11 cellular contexts compared by ENCODE assay signal in the genomic region with DNA sequence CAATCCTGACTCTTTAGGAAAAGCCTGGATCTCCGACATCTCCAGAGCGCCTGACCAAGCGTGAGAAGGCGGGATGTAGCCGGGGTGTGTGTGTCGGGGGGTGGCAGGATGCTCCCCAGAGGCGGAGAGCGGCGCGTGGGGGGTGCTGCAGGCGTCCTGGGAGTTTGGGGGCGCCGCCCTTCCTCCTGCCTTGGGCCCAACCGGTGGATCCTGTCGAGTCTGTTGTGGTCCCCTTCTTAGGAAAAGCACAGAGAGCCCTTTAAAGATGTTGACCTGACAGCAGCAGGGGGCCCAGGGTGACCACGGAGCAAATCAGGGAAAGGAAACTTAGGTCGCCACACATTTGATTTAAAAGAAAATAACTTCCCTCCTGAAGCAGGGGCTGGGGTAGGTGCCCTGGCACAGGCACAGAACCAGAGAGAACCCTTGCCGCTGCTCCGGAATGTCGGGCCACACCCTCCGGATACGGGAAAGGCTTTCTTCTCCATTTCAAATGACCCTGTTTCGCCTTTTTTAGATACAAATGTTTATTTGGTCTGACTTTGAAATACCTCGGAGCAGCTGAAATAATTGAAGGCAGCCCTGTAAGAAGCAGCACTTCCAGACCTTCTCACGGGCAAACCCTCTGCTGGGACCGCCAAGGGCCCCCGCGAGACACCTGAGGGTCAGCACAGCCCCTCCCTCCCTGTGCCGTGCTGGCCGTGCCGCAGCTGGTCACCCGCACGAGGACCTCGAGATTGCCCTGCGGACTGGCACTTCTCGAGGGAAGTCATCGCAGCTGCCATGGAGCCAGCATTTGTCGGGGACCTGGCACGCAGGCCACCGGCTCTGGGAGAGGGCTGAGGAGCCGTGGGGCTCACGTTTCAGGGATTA.
A peak's percentile ranks its signal among the peaks of the same experiment; 100 is the strongest.
DNase-seq lines count a peak whose midpoint lies in the region; ATAC-seq and TF ChIP-seq lines count a peak whose summit lies in the region.
"Had no signal": no experiment of that assay in that cellular context is flagged by ENCODE, and none has a peak within 500 bp of the region (broad histone marks: within the 10 kb centered on the region; RNA-seq: fewer than 3 reads in every experiment).

No MANE protein-coding gene starts in this region.

- no peak overlapping the region for H3K4me3 ChIP-seq in RWPE2 (ENCODE audit: severe bottlenecking)
- peak overlapping the region; percentile 26 to 52 (median 40) for H3K4me3 ChIP-seq in gastrocnemius medialis
- H3K4me3 ChIP-seq in colonic mucosa = no peak overlapping the region
- H3K4me3 ChIP-seq: SK-N-MC had no signal

- no peaks in the 10 kb centered on the region for H3K27me3 ChIP-seq in RWPE2 (ENCODE audit: insufficient read depth, poor library complexity, severe bottlenecking)
- H3K27me3 ChIP-seq in gastrocnemius medialis = no peaks in the 10 kb centered on the region
- no peaks in the 10 kb centered on the region for H3K27me3 ChIP-seq in colonic mucosa

- H3K9ac ChIP-seq in ES-I3 (ENCODE audit: low read depth, low read length) = peak overlapping the region; percentile 28; the same call in 1 of the 2 replicates
- peak overlapping the region in 1 of 2 donors; percentile 43 for H3K9ac ChIP-seq in colonic mucosa (ENCODE audit: low read depth in 2 of 2, low read length in 2 of 2)

- intact Hi-C loops in left cardiac atrium (cut with DNase I) = no loop called here
- intact Hi-C loops in gastrocnemius medialis (cut with DNase I; ENCODE audit: low total_unique reads) = loop anchor here (2.0 kb wide), 1 partner anchor 175 kb away; no protein-coding TSS in a partner anchor
- intact Hi-C loops in colonic mucosa (cut with DNase I) = no loop called here

- DNase-seq in RWPE2 (ENCODE audit: low spot score) (no peak), left cardiac atrium (peak; percentile 36), gastrocnemius medialis (peak in 1 of 2 donors; percentile 30), T-helper 2 cell (no peak), colonic mucosa (no peak)
- DNase-seq: activated CD4-positive, alpha-beta T cell treated with anti-CD3 and anti-CD28 coated beads for 48 hours; DMS153 had no signal

- TF ChIP-seq POLR2A in gastrocnemius medialis (IDR thresholded peaks at IDR 0.05) = no peak

- H3K9me3 ChIP-seq in ES-I3 (ENCODE audit: control insufficient read depth, insufficient read depth, low read length) = no peaks in the 10 kb centered on the region; the same call in 1 of the 2 replicates
- H3K9me3 ChIP-seq in RWPE2 (ENCODE audit: severe bottlenecking) = no peaks in the 10 kb centered on the region
- no peaks in the 10 kb centered on the region for H3K9me3 ChIP-seq in gastrocnemius medialis
- H3K9me3 ChIP-seq in colonic mucosa = no peaks in the 10 kb centered on the region

- H3K27ac ChIP-seq in RWPE2 (ENCODE audit: poor library complexity, severe bottlenecking) = no peak overlapping the region
- peak overlapping the region in 1 of 4 donors; percentile 4 for H3K27ac ChIP-seq in gastrocnemius medialis
- no peak overlapping the region for H3K27ac ChIP-seq in colonic mucosa
- H3K27ac ChIP-seq: SK-N-MC had no signal

- ATAC-seq in RWPE2 (ENCODE audit: low read depth) (peak; percentile 56; the same call in 2 of the 3 replicates), left cardiac atrium (peak; percentile 39 to 52), gastrocnemius medialis (peak in 1 of 2 donors; percentile 68), GM21515 (IDR thresholded peaks at IDR 0.05; ENCODE audit: unreplicated experiment) (no peak), HG03097 (IDR thresholded peaks at IDR 0.05; ENCODE audit: low FRiP score, unreplicated experiment) (no peak)

- H3K36me3 ChIP-seq in ES-I3 (ENCODE audit: insufficient read depth, low read length) (no peaks in the 10 kb centered on the region), RWPE2 (ENCODE audit: low read depth) (no peaks in the 10 kb centered on the region), gastrocnemius medialis (no peaks in the 10 kb centered on the region), colonic mucosa (no peaks in the 10 kb centered on the region)

- in situ Hi-C loops in gastrocnemius medialis (cut with MboI; ENCODE audit: low sequenced_read_pairs in 4 of 4) = loop anchor here in 2 of 4 donors (25.0 kb wide), 1 partner anchor 214 kb away; no protein-coding TSS in a partner anchor

- H3K4me1 ChIP-seq in ES-I3 (ENCODE audit: insufficient read depth, low read length) = peaks cover 18% of the 10 kb centered on the region
- peaks cover 10% of the 10 kb centered on the region for H3K4me1 ChIP-seq in RWPE2 (ENCODE audit: insufficient read depth, poor library complexity, severe bottlenecking)
- peaks cover 15 to 27% of the 10 kb centered on the region in 2 donors for H3K4me1 ChIP-seq in gastrocnemius medialis
- no peaks in the 10 kb centered on the region for H3K4me1 ChIP-seq in colonic mucosa

- no peak for TF ChIP-seq CTCF in RWPE2 (IDR thresholded peaks at IDR 0.05; ENCODE audit: poor library complexity, severe bottlenecking)
- no peak for TF ChIP-seq CTCF in gastrocnemius medialis (IDR thresholded peaks at IDR 0.05 in 4 of 5, conservative IDR thresholded peaks at IDR 0.05 in 1 of 5)
- no peak for TF ChIP-seq CTCF in colonic mucosa (IDR thresholded peaks at IDR 0.05)

Comparison
In these comparisons a context has a peak if more than half of its experiments do, and no peak if none do; other contexts are left out.
1. ATAC-seq: peak in RWPE2 (single experiment) and left cardiac atrium (2 of 2); none in GM21515 (single experiment) and HG03097 (single experiment).
2. H3K4me3 ChIP-seq: peak in gastrocnemius medialis (4 of 4); none in RWPE2 (single experiment) and colonic mucosa (single experiment).